In the genomic region with DNA sequence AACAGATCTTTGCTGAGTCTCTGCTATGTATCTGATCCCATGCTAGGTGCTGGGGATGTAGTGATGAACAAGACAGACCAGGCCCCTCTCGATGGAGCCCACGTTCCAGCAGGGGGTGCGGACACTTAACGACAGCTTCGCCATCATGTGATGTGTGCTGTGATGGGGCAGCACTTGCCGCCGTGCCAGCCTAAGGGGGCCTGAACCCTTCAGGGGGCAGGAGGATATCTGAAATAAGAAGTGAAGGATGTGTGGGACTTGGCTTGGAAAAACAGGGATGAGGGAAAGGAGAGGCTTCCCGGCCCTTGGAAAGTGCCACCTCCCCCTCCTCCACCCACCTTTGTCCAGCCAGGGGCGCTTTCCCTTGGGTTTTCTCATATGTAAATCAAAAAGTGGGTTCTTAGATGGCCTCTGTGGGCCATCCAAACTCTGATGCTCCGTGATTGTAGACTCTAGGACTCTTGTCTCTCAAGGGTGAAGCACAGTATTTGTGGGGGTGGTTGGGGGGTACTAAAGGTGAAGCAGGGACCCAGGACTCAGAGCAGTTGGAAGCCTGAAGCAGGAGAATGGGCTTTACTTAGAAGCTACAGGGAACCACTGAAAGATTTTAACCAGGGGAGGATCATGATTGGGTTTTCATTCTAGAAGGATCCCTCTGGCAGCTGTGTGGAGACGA, we compare ENCODE assay signal across 17 cellular contexts. TPM values are rescaled to one million over a fixed set of nuclear protein-coding genes. Genes with fewer than 3 reads are reported as not detected.
DNase-seq lines count a peak whose midpoint lies in the region; ATAC-seq, FAIRE-seq and TF ChIP-seq lines count a peak whose summit lies in the region.
"Had no signal": no experiment of that assay in that cellular context is flagged by ENCODE, and none has a peak within 500 bp of the region (broad histone marks: within the 10 kb centered on the region; RNA-seq: fewer than 3 reads in every experiment).

No MANE protein-coding gene starts in this region.

- H3K9me3 Mint-ChIP-seq in activated naive CD8-positive, alpha-beta T cell treated with anti-CD3 and anti-CD28 coated beads for 36 hours = no peaks in the 10 kb centered on the region
- no peaks in the 10 kb centered on the region for H3K9me3 Mint-ChIP-seq in activated naive CD8-positive, alpha-beta T cell treated with anti-CD3 and anti-CD28 coated beads, Interleukin-2, amount 50 U/mL, for 24 hours
- no peaks in the 10 kb centered on the region for H3K9me3 Mint-ChIP-seq in activated CD8-positive, alpha-beta T cell treated with anti-CD3 and anti-CD28 coated beads for 36 hours
- H3K9me3 Mint-ChIP-seq: mesothelial cell of epicardium, nephron had no signal

- TF ChIP-seq CTCF in PC-9 (conservative IDR thresholded peaks at IDR 0.05) (no peak), keratinocyte (optimal IDR thresholded peaks at IDR 0.05 in 1 of 3, IDR thresholded peaks at IDR 0.05 in 1 of 3, conservative IDR thresholded peaks at IDR 0.05 in 1 of 3; ENCODE audit: extremely low read depth in 1 of 3, insufficient read depth in 2 of 3, low read length in 3 of 3) (no peak)
- no peak for TF ChIP-seq CTCF in activated CD8-positive, alpha-beta T cell treated with anti-CD3 and anti-CD28 coated beads for 36 hours (IDR thresholded peaks at IDR 0.05)

- no peak for FAIRE-seq in keratinocyte (lab: Jason Lieb, UNC)
- FAIRE-seq: bronchial epithelial cell had no signal

- POLR2A ChIA-PET in PC-9 (lab: Charles Lee; ENCODE audit: unreplicated experiment) = no interaction called here
- POLR2A ChIA-PET in activated CD8-positive, alpha-beta T cell treated with anti-CD3 and anti-CD28 coated beads for 36 hours (lab: Charles Lee) = interaction anchor here (0.6 to 0.7 kb wide), 2 partner anchors 26 to 72 kb away, joined by 3 to 4 read pairs; no protein-coding TSS in a partner anchor

- no peaks in the 10 kb centered on the region for H3K9me1 ChIP-seq in keratinocyte (ENCODE audit: control insufficient read depth, extremely low read depth, insufficient read depth, low read length)

- no peaks in the 10 kb centered on the region for H3K9me2 ChIP-seq in PC-9 (ENCODE audit: insufficient read depth)

- ATAC-seq in activated naive CD8-positive, alpha-beta T cell treated with anti-CD3 and anti-CD28 coated beads, Interleukin-2, amount 50 U/mL, for 24 hours = no peak
- no peak for ATAC-seq in activated CD8-positive, alpha-beta T cell treated with anti-CD3 and anti-CD28 coated beads for 36 hours

- CTCF ChIA-PET in PC-9 (lab: Charles Lee) = interaction anchor here (1.4 to 3.7 kb wide), 4 partner anchors 11 to 138 kb away, joined by 7 to 29 read pairs (median 14); no protein-coding TSS in a partner anchor
- CTCF ChIA-PET in activated CD8-positive, alpha-beta T cell treated with anti-CD3 and anti-CD28 coated beads for 36 hours (lab: Charles Lee) = interaction anchor here (0.6 to 7.4 kb wide), 44 partner anchors 10 to 442 kb away, joined by 3 to 172 read pairs (median 7); no protein-coding TSS in a partner anchor

- H3K27me3 Mint-ChIP-seq in activated naive CD8-positive, alpha-beta T cell treated with anti-CD3 and anti-CD28 coated beads for 36 hours = peaks cover 78% of the 10 kb centered on the region
- peaks cover 75% of the 10 kb centered on the region for H3K27me3 Mint-ChIP-seq in activated naive CD8-positive, alpha-beta T cell treated with anti-CD3 and anti-CD28 coated beads, Interleukin-2, amount 50 U/mL, for 24 hours
- peaks cover 68% of the 10 kb centered on the region for H3K27me3 Mint-ChIP-seq in activated CD8-positive, alpha-beta T cell treated with anti-CD3 and anti-CD28 coated beads for 36 hours

- H3K4me3 ChIP-seq in PC-9 (no peak overlapping the region), keratinocyte (ENCODE audit: control insufficient read depth in 2 of 3, extremely low read depth in 1 of 3, insufficient read depth in 2 of 3, low read depth in 1 of 3, low read length in 3 of 3) (no peak overlapping the region)
- H3K4me3 ChIP-seq: SJSA1 had no signal

- H3K4me2 ChIP-seq in PC-9 (peak overlapping the region; percentile 47; the same call in 1 of the 2 replicates), keratinocyte (ENCODE audit: control insufficient read depth, extremely low read depth, insufficient read depth, low read depth, low read length) (peak overlapping the region; percentile 56)

- intact Hi-C loops in PC-9 (cut with micrococcal nuclease; ENCODE audit: unreplicated experiment) = loop anchor here (1.0 to 10.0 kb wide), 5 partner anchors 88 to 584 kb away; a partner anchor contains a TSS
- intact Hi-C loops in activated CD8-positive, alpha-beta T cell treated with anti-CD3 and anti-CD28 coated beads for 36 hours (cut with micrococcal nuclease) = loop anchor here (5.0 to 10.0 kb wide), 3 partner anchors 117 to 424 kb away; a partner anchor contains a TSS

- DNase-seq in activated naive CD8-positive, alpha-beta T cell treated with anti-CD3 and anti-CD28 coated beads for 36 hours = no peak
- no peak for DNase-seq in activated naive CD8-positive, alpha-beta T cell treated with anti-CD3 and anti-CD28 coated beads, Interleukin-2, amount 50 U/mL, for 24 hours
- DNase-seq in PC-9 (no peak), keratinocyte (ENCODE audit: low read depth, low spot score) (no peak), ureter (ENCODE audit: low spot score) (peak; percentile 39), GF-D8 (lab: John Stamatoyannopoulos, UW) (no peak), kidney tubule cell (ENCODE audit: low spot score) (no peak)
- no peak for DNase-seq in activated CD8-positive, alpha-beta T cell treated with anti-CD3 and anti-CD28 coated beads for 36 hours

- H3K36me3 ChIP-seq in PC-9 (ENCODE audit: low read depth) = no peaks in the 10 kb centered on the region
- no peaks in the 10 kb centered on the region for H3K36me3 ChIP-seq in keratinocyte (ENCODE audit: control insufficient read depth in 2 of 2, extremely low read depth in 1 of 2, insufficient read depth in 2 of 2, low read length in 2 of 2)
- H3K36me3 ChIP-seq: SJSA1 had no signal

- no TSS peak for BruUV-seq in PC-9 (replicated peaks; lab: Mats Ljungman, UMichigan)

- H3K9me3 ChIP-seq in PC-9 (ENCODE audit: insufficient read depth, low read depth) = no peaks in the 10 kb centered on the region
- H3K9me3 ChIP-seq in keratinocyte (ENCODE audit: control insufficient read depth, low read depth, low read length) = no peaks in the 10 kb centered on the region
- H3K9me3 ChIP-seq: SJSA1 had no signal

- peaks cover 6% of the 10 kb centered on the region; the same call in 1 of the 2 replicates for H3K79me2 ChIP-seq in PC-9 (ENCODE audit: low read depth)
- H3K79me2 ChIP-seq in keratinocyte (ENCODE audit: control insufficient read depth, insufficient read depth, low read length) = no peaks in the 10 kb centered on the region

- H3F3A ChIP-seq in PC-9 (ENCODE audit: insufficient read depth, low read depth) = peaks cover 11% of the 10 kb centered on the region

- H3K9ac ChIP-seq in keratinocyte (ENCODE audit: control insufficient read depth, extremely low read depth, insufficient read depth, low read length) = no peak overlapping the region

- no peak overlapping the region for H3K27ac Mint-ChIP-seq in activated naive CD8-positive, alpha-beta T cell treated with anti-CD3 and anti-CD28 coated beads for 36 hours
- no peak overlapping the region for H3K27ac Mint-ChIP-seq in activated naive CD8-positive, alpha-beta T cell treated with anti-CD3 and anti-CD28 coated beads, Interleukin-2, amount 50 U/mL, for 24 hours
- no peak overlapping the region for H3K27ac Mint-ChIP-seq in activated CD8-positive, alpha-beta T cell treated with anti-CD3 and anti-CD28 coated beads for 36 hours
- H3K27ac Mint-ChIP-seq: activated CD8-positive, alpha-beta memory T cell treated with anti-CD3 and anti-CD28 coated beads, Interleukin-2, amount 10 ng/mL, durations not matched to agents 7 days and 5 days; CD4-positive, CD25-positive, alpha-beta regulatory T cell; mesothelial cell of epicardium; nephron had no signal

- H2AFZ ChIP-seq in PC-9 = no peak overlapping the region
- no peak overlapping the region for H2AFZ ChIP-seq in keratinocyte (ENCODE audit: control insufficient read depth, low read length)

- peaks cover 24% of the 10 kb centered on the region for H3K4me1 ChIP-seq in PC-9 (replicated peaks; ENCODE audit: insufficient read depth)
- H3K4me1 ChIP-seq in keratinocyte (ENCODE audit: control insufficient read depth, extremely low read depth, insufficient read depth, low read length) = peaks cover 28% of the 10 kb centered on the region
- H3K4me1 ChIP-seq: foreskin keratinocyte had no signal

- H3K36me3 Mint-ChIP-seq in activated naive CD8-positive, alpha-beta T cell treated with anti-CD3 and anti-CD28 coated beads for 36 hours = no peaks in the 10 kb centered on the region
- H3K36me3 Mint-ChIP-seq in activated naive CD8-positive, alpha-beta T cell treated with anti-CD3 and anti-CD28 coated beads, Interleukin-2, amount 50 U/mL, for 24 hours (ENCODE audit: low read depth) = no peaks in the 10 kb centered on the region
- H3K36me3 Mint-ChIP-seq in activated CD8-positive, alpha-beta T cell treated with anti-CD3 and anti-CD28 coated beads for 36 hours (ENCODE audit: low read depth) = no peaks in the 10 kb centered on the region
- H3K36me3 Mint-ChIP-seq: activated CD8-positive, alpha-beta memory T cell treated with anti-CD3 and anti-CD28 coated beads, Interleukin-2, amount 10 ng/mL, durations not matched to agents 7 days and 5 days; CD4-positive, CD25-positive, alpha-beta regulatory T cell; mesothelial cell of epicardium had no signal

- peak overlapping the region; percentile 12 for H3K4me3 Mint-ChIP-seq in activated naive CD8-positive, alpha-beta T cell treated with anti-CD3 and anti-CD28 coated beads for 36 hours
- no peak overlapping the region for H3K4me3 Mint-ChIP-seq in activated naive CD8-positive, alpha-beta T cell treated with anti-CD3 and anti-CD28 coated beads, Interleukin-2, amount 50 U/mL, for 24 hours
- no peak overlapping the region for H3K4me3 Mint-ChIP-seq in activated CD8-positive, alpha-beta T cell treated with anti-CD3 and anti-CD28 coated beads for 36 hours
- H3K4me3 Mint-ChIP-seq: activated CD8-positive, alpha-beta memory T cell treated with anti-CD3 and anti-CD28 coated beads, Interleukin-2, amount 10 ng/mL, durations not matched to agents 7 days and 5 days; nephron had no signal

- H4K20me1 ChIP-seq in PC-9 (ENCODE audit: insufficient read depth) (no peaks in the 10 kb centered on the region), keratinocyte (ENCODE audit: control insufficient read depth, extremely low read depth, insufficient read depth, low read length) (no peaks in the 10 kb centered on the region)

- H3K27ac ChIP-seq in PC-9 = no peak overlapping the region
- H3K27ac ChIP-seq in keratinocyte (ENCODE audit: control insufficient read depth, insufficient read depth, low read length) = no peak overlapping the region
- H3K27ac ChIP-seq: epithelial cell of prostate, foreskin keratinocyte, SJSA1 had no signal

- H3K27me3 ChIP-seq in PC-9 (ENCODE audit: insufficient read depth, low read depth) = peaks cover 6% of the 10 kb centered on the region; the same call in 1 of the 2 replicates
- H3K27me3 ChIP-seq in keratinocyte (ENCODE audit: control insufficient read depth, extremely low read depth, insufficient read depth, low read length) = peaks cover 59% of the 10 kb centered on the region

- peaks cover 16% of the 10 kb centered on the region for H3K4me1 Mint-ChIP-seq in activated naive CD8-positive, alpha-beta T cell treated with anti-CD3 and anti-CD28 coated beads for 36 hours
- H3K4me1 Mint-ChIP-seq in activated naive CD8-positive, alpha-beta T cell treated with anti-CD3 and anti-CD28 coated beads, Interleukin-2, amount 50 U/mL, for 24 hours = peaks cover 15% of the 10 kb centered on the region
- H3K4me1 Mint-ChIP-seq in activated CD8-positive, alpha-beta T cell treated with anti-CD3 and anti-CD28 coated beads for 36 hours (ENCODE audit: low read depth) = peaks cover 20% of the 10 kb centered on the region

- dilution Hi-C loops in keratinocyte (cut with MboI; ENCODE audit: extremely low pct_ligation_motif_present, low sequenced_read_pairs) = loop anchor here (10.0 kb wide), 1 partner anchor 114 kb away; no protein-coding TSS in a partner anchor

RNA-seq across cellular contexts. Expression of a gene that starts 4.0 kb away (rescaled TPM):
- total RNA-seq in activated naive CD8-positive, alpha-beta T cell treated with anti-CD3 and anti-CD28 coated beads for 36 hours = under 1 TPM; 0.16 to 0.19 TPM
- total RNA-seq in PC-9 (2021) = 1.2 and 2.0 TPM in 2 replicates
- 0.62 to 0.81 TPM (median 0.72 TPM) in 3 replicates for polyA plus RNA-seq in keratinocyte
- polyA plus RNA-seq in keratinocyte (2011; ENCODE audit: low read depth) = 8.7 TPM
- 0.97 and 1.3 TPM in 2 replicates for polyA plus RNA-seq in keratinocyte (2011; cell fraction: cytosol; rRNA removed)
- polyA plus RNA-seq in keratinocyte (2011; cell fraction: nucleus; rRNA removed) = 2.3 and 3.3 TPM in 2 replicates
- polyA plus RNA-seq in keratinocyte (2012; ENCODE audit: low replicate concordance) = 1.6 and 17.5 TPM in 2 replicates
- 0.64 to 1.8 TPM (median 1.0 TPM) in 3 replicates for polyA minus RNA-seq in keratinocyte
- polyA minus RNA-seq in keratinocyte (2011; cell fraction: cytosol; rRNA and poly(A)+ RNA removed) = 2.1 TPM
- 1.1 and 1.3 TPM in 2 replicates for polyA minus RNA-seq in keratinocyte (2011; cell fraction: nucleus; rRNA and poly(A)+ RNA removed)
- 1.1 TPM for total RNA-seq in ureter
- total RNA-seq in activated CD8-positive, alpha-beta T cell treated with anti-CD3 and anti-CD28 coated beads for 36 hours = not detected
- total RNA-seq: activated CD8-positive, alpha-beta memory T cell treated with anti-CD3 and anti-CD28 coated beads, Interleukin-2, amount 10 ng/mL, durations not matched to agents 7 days and 5 days; bronchial epithelial cell; CD4-positive, CD25-positive, alpha-beta regulatory T cell; dermis microvascular lymphatic vessel endothelial cell; SJSA1 had no signal

RNA-seq across cellular contexts. Expression of a gene that starts 30.0 kb away (rescaled TPM):
- under 1 TPM; 0.62 to 0.70 TPM for total RNA-seq in activated naive CD8-positive, alpha-beta T cell treated with anti-CD3 and anti-CD28 coated beads for 36 hours
- 6.2 and 8.8 TPM in 2 replicates for total RNA-seq in PC-9 (2021)
- 0.10 to 0.22 TPM (median 0.18 TPM) in 3 replicates for polyA plus RNA-seq in keratinocyte
- polyA plus RNA-seq in keratinocyte (2011; ENCODE audit: low read depth) = 0.42 TPM
- 0.31 and 0.34 TPM in 2 replicates for polyA plus RNA-seq in keratinocyte (2011; cell fraction: cytosol; rRNA removed)
- polyA plus RNA-seq in keratinocyte (2011; cell fraction: nucleus; rRNA removed) = 0.32 and 0.77 TPM in 2 replicates
- 0.30 and 0.49 TPM in 2 replicates for polyA plus RNA-seq in keratinocyte (2012; ENCODE audit: low replicate concordance)
- 0.10 to 1.4 TPM (median 0.23 TPM) in 3 replicates for polyA minus RNA-seq in keratinocyte
- 1.7 TPM for polyA minus RNA-seq in keratinocyte (2011; cell fraction: cytosol; rRNA and poly(A)+ RNA removed)
- polyA minus RNA-seq in keratinocyte (2011; cell fraction: nucleus; rRNA and poly(A)+ RNA removed) = 0.62 TPM in 1 of 2 replicates, not detected in the other
- 1.1 TPM for total RNA-seq in ureter
- total RNA-seq in activated CD8-positive, alpha-beta T cell treated with anti-CD3 and anti-CD28 coated beads for 36 hours = under 1 TPM; 0.43 to 0.81 TPM
- total RNA-seq: bronchial epithelial cell; CD4-positive, CD25-positive, alpha-beta regulatory T cell; dermis microvascular lymphatic vessel endothelial cell; SJSA1 had no signal
- polyA plus RNA-seq: CD4-positive, CD25-positive, alpha-beta regulatory T cell had no signal

RNA-seq across cellular contexts. Expression of a gene that starts 56.9 kb away (rescaled TPM):
- 1 to 10 TPM; 3.7 to 5.1 TPM for total RNA-seq in activated naive CD8-positive, alpha-beta T cell treated with anti-CD3 and anti-CD28 coated beads for 36 hours
- total RNA-seq in PC-9 (2021) = 291 and 327 TPM in 2 replicates
- 427 to 733 TPM (median 708 TPM) in 3 replicates for polyA plus RNA-seq in keratinocyte
- 311 TPM for polyA plus RNA-seq in keratinocyte (2011; ENCODE audit: low read depth)
- polyA plus RNA-seq in keratinocyte (2011; cell fraction: cytosol; rRNA removed) = 216 and 405 TPM in 2 replicates
- polyA plus RNA-seq in keratinocyte (2011; cell fraction: nucleus; rRNA removed) = 1,779 and 2,144 TPM in 2 replicates
- polyA plus RNA-seq in keratinocyte (2012; ENCODE audit: low replicate concordance) = 460 and 965 TPM in 2 replicates
- 1,193 to 2,515 TPM (median 1,361 TPM) in 3 replicates for polyA minus RNA-seq in keratinocyte
- polyA minus RNA-seq in keratinocyte (2011; cell fraction: cytosol; rRNA and poly(A)+ RNA removed) = 897 TPM
- polyA minus RNA-seq in keratinocyte (2011; cell fraction: nucleus; rRNA and poly(A)+ RNA removed) = 2,521 and 2,609 TPM in 2 replicates
- total RNA-seq in ureter = 211 TPM
- total RNA-seq in activated CD8-positive, alpha-beta T cell treated with anti-CD3 and anti-CD28 coated beads for 36 hours = 1 to 10 TPM; 4.2 to 7.2 TPM

Comparison
In these comparisons a context has a peak if more than half of its experiments do, and no peak if none do; other contexts are left out.
1. RNA of a gene that starts 56.9 kb away (total RNA-seq): 291 to 327 TPM in PC-9 and 211 TPM in ureter (single experiment); 4.2 to 7.2 TPM in activated CD8-positive, alpha-beta T cell treated with anti-CD3 and anti-CD28 coated beads for 36 hours and 3.7 to 5.1 TPM in activated naive CD8-positive, alpha-beta T cell treated with anti-CD3 and anti-CD28 coated beads for 36 hours; every median in the first group is over 10 times any median in the second.